Comparison of ENCODE assay signal across 10 cellular contexts in genomic region chrX:68500105-68500504, GRCh38. TPM values are rescaled to one million over a fixed set of nuclear protein-coding genes. Genes with fewer than 3 reads are reported as not detected.
DNase-seq lines count a peak whose midpoint lies in the region; ATAC-seq, FAIRE-seq and TF ChIP-seq lines count a peak whose summit lies in the region.
"Had no signal": no experiment of that assay in that cellular context is flagged by ENCODE, and none has a peak within 500 bp of the region (broad histone marks: within the 10 kb centered on the region; RNA-seq: fewer than 3 reads in every experiment).

No MANE protein-coding gene starts in this region.

- H4K5ac ChIP-seq in IMR-90 (ENCODE audit: low read depth, low read length), result no peak overlapping the region

- TF ChIP-seq EP300 in K562 (IDR thresholded peaks at IDR 0.05; ENCODE audit: low read length), result no peak

- H3K18ac ChIP-seq in IMR-90 (ENCODE audit: low read depth, low read length), result no peak overlapping the region

- H3K36me3 ChIP-seq in IMR-90 (ENCODE audit: control insufficient read depth, insufficient read depth, low read length) (peaks cover 4% of the 10 kb centered on the region), K562 (ENCODE audit: control insufficient read depth, insufficient read depth, low read length) (peaks cover 31% of the 10 kb centered on the region; the same call in 2 of the 3 replicates)
- H3K36me3 ChIP-seq: brain microvascular endothelial cell had no signal

- 0 out of 2 replicates have a peak, but pooled peaks have one; percentile 1 for TF ChIP-seq POLR2A in IMR-90 (IDR thresholded peaks at IDR 0.05; ENCODE audit: low read depth, low read length)
- no peak for TF ChIP-seq POLR2A in K562 (conservative IDR thresholded peaks at IDR 0.05)

- DNase-seq in Calu3 (no peak), IMR-90 (no peak), K562 (ENCODE audit: extremely low read depth in 1 of 4, low spot score in 3 of 4) (no peak), NCI-H128 (lab: John Stamatoyannopoulos, UW; ENCODE audit: unreplicated experiment) (no peak), mesenteric fat pad (ENCODE audit: low spot score) (no peak), SKM-1 treated with dmso at 0.1 percent for 144 hours (lab: John Stamatoyannopoulos, UW; ENCODE audit: unreplicated experiment) (no peak)
- DNase-seq: brain microvascular endothelial cell, GDM1 had no signal

- BruUV-seq in Calu3 (replicated peaks; lab: Mats Ljungman, UMichigan) (TSS peak; percentile 25), IMR-90 (replicated peaks; lab: Mats Ljungman, UMichigan) (no TSS peak), K562 (replicated peaks; lab: Mats Ljungman, UMichigan) (no TSS peak)

- no peak for FAIRE-seq in K562 (lab: Jason Lieb, UNC)

- H2BK20ac ChIP-seq in IMR-90 (ENCODE audit: low read depth, low read length), result no peak overlapping the region

- no peak for TF ChIP-seq CTCF in Calu3 (IDR thresholded peaks at IDR 0.05; ENCODE audit: unreplicated experiment)
- no peak for TF ChIP-seq CTCF in IMR-90 (conservative IDR thresholded peaks at IDR 0.05; ENCODE audit: low read depth, low read length)
- no peak for TF ChIP-seq CTCF in K562 (IDR thresholded peaks at IDR 0.05 in 2 of 3, conservative IDR thresholded peaks at IDR 0.05 in 1 of 3; ENCODE audit: insufficient read depth in 2 of 3, low read depth in 1 of 3, low read length in 3 of 3)
- no peak for TF ChIP-seq CTCF in nephron (IDR thresholded peaks at IDR 0.05; ENCODE audit: unreplicated experiment in 3 of 3)

- H2AK9ac ChIP-seq in IMR-90 (replicated peaks; ENCODE audit: low read depth, low read length, poor library complexity), result no peak overlapping the region

- intact Hi-C loops in Calu3 (cut with micrococcal nuclease; ENCODE audit: unreplicated experiment) (no loop called here), IMR-90 (cut with micrococcal nuclease) (no loop called here), K562 (cut with micrococcal nuclease) (no loop called here)

- in situ Hi-C loops in IMR-90 (cut with MboI; ENCODE audit: low sequenced_read_pairs) (no loop called here), K562 (cut with MboI) (no loop called here)

- H3K27me3 ChIP-seq in IMR-90 (ENCODE audit: control insufficient read depth, insufficient read depth, low read length) (peaks cover 3% of the 10 kb centered on the region), K562 (ENCODE audit: control insufficient read depth in 2 of 2, insufficient read depth in 2 of 2, low read length in 2 of 2) (no peaks in the 10 kb centered on the region)
- H3K27me3 ChIP-seq: brain microvascular endothelial cell had no signal

- H3K9me3 Mint-ChIP-seq in Calu3 (ENCODE audit: low read depth, unreplicated experiment) (no peaks in the 10 kb centered on the region), nephron (peaks cover 6% of the 10 kb centered on the region)

- peaks cover 31% of the 10 kb centered on the region for H3K36me3 Mint-ChIP-seq in Calu3 (ENCODE audit: insufficient read depth, unreplicated experiment)
- no peaks in the 10 kb centered on the region for H3K36me3 Mint-ChIP-seq in nephron (ENCODE audit: low read depth)

- ATAC-seq in IMR-90 (ENCODE audit: low read depth) (no peak), K562 (no peak), GM21717 (IDR thresholded peaks at IDR 0.05; ENCODE audit: unreplicated experiment) (no peak)

- TF ChIP-seq RAD21 in IMR-90 (IDR thresholded peaks at IDR 0.05; ENCODE audit: low read length) (no peak), K562 (CRISPR knock-in tag; conservative IDR thresholded peaks at IDR 0.05 in 1 of 2, IDR thresholded peaks at IDR 0.05 in 1 of 2) (no peak)

- H3K4me1 Mint-ChIP-seq in Calu3 (ENCODE audit: low read depth, unreplicated experiment), result peaks cover 6% of the 10 kb centered on the region
- no peaks in the 10 kb centered on the region for H3K4me1 Mint-ChIP-seq in nephron

- H3K4me1 ChIP-seq in IMR-90 (ENCODE audit: control insufficient read depth, insufficient read depth, low read length), result no peaks in the 10 kb centered on the region; the same call in 1 of the 2 replicates
- peaks cover 0 to 17% of the 10 kb centered on the region in 2 experiments; a peak in 4 of 5 replicates for H3K4me1 ChIP-seq in K562 (replicated peaks in 1 of 2; ENCODE audit: control insufficient read depth in 2 of 2, insufficient read depth in 2 of 2, low read length in 2 of 2)

- no peak overlapping the region for H4K8ac ChIP-seq in IMR-90 (ENCODE audit: low read depth in 2 of 2, low read length in 2 of 2)

- dilution Hi-C loops in IMR-90 (cut with HindIII; ENCODE audit: low sequenced_read_pairs, unreplicated experiment), result no loop called here

- H3K14ac ChIP-seq in IMR-90 (replicated peaks; ENCODE audit: low read depth, low read length), result no peak overlapping the region

- H3K79me2 ChIP-seq in K562 (ENCODE audit: control insufficient read depth, insufficient read depth, low read length), result peaks cover 71% of the 10 kb centered on the region

- H2BK120ac ChIP-seq in IMR-90 (ENCODE audit: low read depth, low read length), result no peak overlapping the region

- peak overlapping the region; percentile 99 for H3K27ac Mint-ChIP-seq in Calu3 (ENCODE audit: unreplicated experiment)
- H3K27ac Mint-ChIP-seq in nephron, result peak overlapping the region in 1 of 3 experiments; percentile 98

- H3K9me1 ChIP-seq in IMR-90 (ENCODE audit: insufficient read depth, low read length) (0 out of 2 replicates have a peak, but pooled peaks cover 2% of the 10 kb centered on the region), K562 (ENCODE audit: control insufficient read depth, insufficient read depth, low read length) (peaks cover 2% of the 10 kb centered on the region)

- H2BK5ac ChIP-seq in IMR-90 (ENCODE audit: low read depth, low read length, poor library complexity, severe bottlenecking), result no peak overlapping the region

- no peak overlapping the region for H2AK5ac ChIP-seq in IMR-90 (ENCODE audit: low read depth, low read length)

- POLR2A ChIA-PET in IMR-90 (lab: Charles Lee; ENCODE audit: unreplicated experiment), result interaction anchor here (0.5 kb wide), 1 partner anchor 318 kb away, joined by 3 read pairs; no protein-coding TSS in a partner anchor
- POLR2A ChIA-PET in K562 (lab: Yijun Ruan, JAX), result interaction anchor here (2.1 kb wide), 1 partner anchor 9 kb away, joined by 6 read pairs; no protein-coding TSS in a partner anchor

- H3K27ac ChIP-seq in IMR-90 (ENCODE audit: insufficient read depth, low read length) (no peak overlapping the region), K562 (ENCODE audit: extremely low read depth, low read depth, low read length) (no peak overlapping the region)

- CTCF ChIA-PET in Calu3 (lab: Charles Lee), result no interaction called here
- CTCF ChIA-PET in IMR-90 (lab: Yijun Ruan, JAX), result no interaction called here
- CTCF ChIA-PET in K562 (lab: Yijun Ruan, JAX; ENCODE audit: low intra/inter-chr PET ratio), result no interaction called here

- peak overlapping the region; percentile 88 for H3K4me3 Mint-ChIP-seq in Calu3 (ENCODE audit: low read depth, unreplicated experiment)
- peak overlapping the region; percentile 89 to 95 (median 93) for H3K4me3 Mint-ChIP-seq in nephron

- 94% methylated on average over 2 of the region's 5 CpGs; no CpG with 5 or more reads in 1 of the 2 experiments for WGBS in IMR-90 (ENCODE audit: extremely low coverage in 2 of 2, insufficient read length in 1 of 2), 2 experiments
- WGBS in K562 (ENCODE audit: insufficient coverage, low coverage, missing lambda C conversion rate), result 51% methylated on average over 2 of the region's 5 CpGs

- H3K79me1 ChIP-seq in IMR-90 (ENCODE audit: low read depth in 1 of 2, low read length in 2 of 2), result peaks cover 3 to 29% of the 10 kb centered on the region in 2 experiments; a peak in 2 of 4 replicates

- H3K4me3 ChIP-seq in IMR-90 (ENCODE audit: insufficient read depth, low read depth, low read length) (no peak overlapping the region), K562 (peak overlapping the region; percentile 88)

- H3K9me3 ChIP-seq in IMR-90 (ENCODE audit: control insufficient read depth, insufficient read depth, low read length), result no peaks in the 10 kb centered on the region
- H3K9me3 ChIP-seq in K562 (replicated peaks; ENCODE audit: control insufficient read depth, insufficient read depth, low read depth, low read length), result no peaks in the 10 kb centered on the region

- H3K23ac ChIP-seq in IMR-90 (ENCODE audit: low read depth, low read length), result no peak overlapping the region

- no peak overlapping the region for H3K4ac ChIP-seq in IMR-90 (ENCODE audit: low read depth, low read length)

- H2AFZ ChIP-seq in IMR-90 (replicated peaks; ENCODE audit: low read length, poor library complexity) (no peak overlapping the region), K562 (ENCODE audit: low read depth, low read length) (no peak overlapping the region)

- no peak overlapping the region for H2BK15ac ChIP-seq in IMR-90 (ENCODE audit: low read depth, low read length)

- H4K20me1 ChIP-seq in IMR-90 (ENCODE audit: insufficient read depth, low read length) (peaks cover 17% of the 10 kb centered on the region; the same call in 1 of the 2 replicates), K562 (replicated peaks; ENCODE audit: control insufficient read depth, insufficient read depth, low read length) (no peaks in the 10 kb centered on the region; the same call in none of the 2 replicates)

- no peak overlapping the region for H4K91ac ChIP-seq in IMR-90 (ENCODE audit: insufficient read depth, low read depth, low read length)

- H3K4me2 ChIP-seq in IMR-90 (ENCODE audit: low read depth, low read length), result no peak overlapping the region
- peak overlapping the region; percentile 94 for H3K4me2 ChIP-seq in K562 (ENCODE audit: insufficient read depth, low read length)

- no peak overlapping the region for H3K56ac ChIP-seq in IMR-90 (ENCODE audit: extremely low read depth, insufficient read depth, low read length)

- no peak overlapping the region for H3K9ac ChIP-seq in IMR-90 (ENCODE audit: low read depth, low read length)
- 0 out of 4 replicates have a peak overlapping the region, but pooled peaks of 1 of the 2 experiments have one; percentile 25 for H3K9ac ChIP-seq in K562 (ENCODE audit: insufficient read depth in 1 of 2, low read depth in 2 of 2, low read length in 2 of 2)

- no peaks in the 10 kb centered on the region for H3K27me3 Mint-ChIP-seq in Calu3 (ENCODE audit: unreplicated experiment)
- no peaks in the 10 kb centered on the region for H3K27me3 Mint-ChIP-seq in nephron (ENCODE audit: low read depth)

RNA-seq across cellular contexts. Expression of gene YIPF6, which starts 1.3 kb away (rescaled TPM):
- 68.6 and 74.3 TPM in 2 replicates for total RNA-seq in Calu3 (2022)
- 22.4 and 30.8 TPM in 2 replicates for total RNA-seq in IMR-90 (2012; rRNA removed)
- 9.7 TPM in 2 replicates for polyA plus RNA-seq in IMR-90 (2012; rRNA removed)
- polyA plus RNA-seq in IMR-90 (2012; cell fraction: cytosol; rRNA removed), result 2.0 and 6.3 TPM in 2 replicates
- 1.3 and 7.5 TPM in 2 replicates for polyA plus RNA-seq in IMR-90 (2012; cell fraction: nucleus; rRNA removed; ENCODE audit: low replicate concordance)
- 22.5 and 60.7 TPM in 2 replicates for total RNA-seq in K562 (2011; cell fraction: chromatin; rRNA removed; ENCODE audit: low replicate concordance)
- 18.8 and 20.0 TPM in 2 replicates for total RNA-seq in K562 (2011; cell fraction: nucleolus; rRNA removed)
- 38.9 and 76.5 TPM in 2 replicates for total RNA-seq in K562 (2011; cell fraction: nucleoplasm; rRNA removed)
- 7.7 and 10.7 TPM in 2 replicates for total RNA-seq in K562 (2014; rRNA removed)
- 25.8 and 30.3 TPM in 2 replicates for total RNA-seq in K562 (2014; rRNA removed; fragmentation: Illumina TruSeq; extraction: Trizol)
- 12.0 and 14.1 TPM in 2 replicates for total RNA-seq in K562 (2015; rRNA removed; fragmentation: Illumina TruSeq; extraction: Trizol)
- total RNA-seq in K562 (2021), result 22.4 and 26.5 TPM in 2 replicates
- polyA plus RNA-seq in K562 (2011; rRNA removed), result 29.1 and 32.1 TPM in 2 replicates
- polyA plus RNA-seq in K562 (2011; cell fraction: cytosol; rRNA removed), result 10.4 and 24.0 TPM in 2 replicates
- 17.6 and 24.1 TPM in 2 replicates for polyA plus RNA-seq in K562 (2011; cell fraction: nucleus; rRNA removed)
- polyA plus RNA-seq in K562 (2012), result 11.5 and 13.9 TPM in 2 replicates
- 14.3 and 15.6 TPM in 2 replicates for polyA plus RNA-seq in K562 (2014; fragmentation: Illumina TruSeq; extraction: Trizol)
- 10 to 100 TPM; 31.3 to 44.2 TPM for polyA plus RNA-seq in K562 (2014; fragmentation: Nextera tagmentation; extraction: Ambion mirVana)
- 10.3 and 12.8 TPM in 2 replicates for polyA plus RNA-seq in K562 (2014; rRNA removed)
- 18.1 and 20.2 TPM in 2 replicates for polyA minus RNA-seq in K562 (2011; rRNA and poly(A)+ RNA removed)
- 6.5 and 9.6 TPM in 2 replicates for polyA minus RNA-seq in K562 (2011; cell fraction: cytosol; rRNA and poly(A)+ RNA removed)
- polyA minus RNA-seq in K562 (2011; cell fraction: nucleus; rRNA and poly(A)+ RNA removed), result 9.6 and 15.7 TPM in 2 replicates
- 37.1 TPM for total RNA-seq in mesenteric fat pad
